Comparison of ENCODE assay signal across 1 cellular context in the genomic region with DNA sequence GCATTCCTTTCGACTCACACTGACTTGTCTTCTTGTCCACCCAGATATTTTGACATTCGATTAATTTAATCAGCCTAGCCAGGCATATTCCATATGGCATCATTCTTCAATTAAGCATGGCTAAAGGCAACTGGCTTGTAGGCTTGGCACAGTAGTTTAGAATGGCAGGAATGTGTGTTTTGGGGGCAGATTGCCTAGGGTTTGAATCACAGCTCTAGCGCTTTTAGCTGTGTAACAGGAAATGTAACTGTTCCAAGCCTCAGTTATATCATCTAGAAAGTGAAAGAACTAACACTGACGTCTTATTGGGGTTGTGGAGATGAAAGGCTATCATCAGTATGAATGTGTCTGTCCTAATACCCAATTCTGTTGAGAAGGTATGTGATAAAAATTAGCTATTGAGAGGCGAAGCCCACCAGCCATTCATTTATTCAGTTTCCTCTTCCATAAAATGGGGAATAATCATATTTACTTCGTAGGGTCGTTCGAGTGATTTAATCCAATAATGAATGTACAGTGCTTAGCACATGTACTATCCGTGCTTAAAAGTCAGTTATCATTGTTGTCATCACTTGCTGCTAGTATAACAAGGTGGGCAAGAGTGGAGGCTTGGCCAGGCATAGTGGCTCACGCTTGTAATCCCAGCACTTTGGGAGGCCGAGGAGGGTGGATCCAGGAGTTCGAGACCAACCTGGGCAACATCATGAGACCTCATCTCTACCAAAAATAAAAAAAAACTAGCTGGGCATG.
A peak's percentile ranks its signal among the peaks of the same experiment; 100 is the strongest.
TF ChIP-seq lines count a peak whose summit lies in the region.

No MANE protein-coding gene starts in this region.

TF ChIP-seq in GM12878, 131 proteins besides CTCF, POLR2A, EP300 and RAD21:
- TF ChIP-seq ETV6 (conservative IDR thresholded peaks at IDR 0.05 in 1 of 2, IDR thresholded peaks at IDR 0.05 in 1 of 2; ENCODE audit: borderline replicate concordance in 1 of 2, low read depth in 1 of 2) (peak in 1 of 2 experiments; percentile 52; a peak in 2 of 4 replicates), RUNX3 (IDR thresholded peaks at IDR 0.05; ENCODE audit: low read length) (0 out of 2 replicates have a peak, but pooled peaks have one; percentile 22), JUNB (IDR thresholded peaks at IDR 0.05) (peak; percentile 52; the same call in 1 of the 2 replicates), ZNF687 (IDR thresholded peaks at IDR 0.05) (no peak), CHD2 (IDR thresholded peaks at IDR 0.05; ENCODE audit: borderline replicate concordance, low read depth, low read length) (no peak), RAD51 (IDR thresholded peaks at IDR 0.05) (no peak), CREM (IDR thresholded peaks at IDR 0.05; ENCODE audit: low read depth) (peak; percentile 31; the same call in 1 of the 2 replicates), WRNIP1 (IDR thresholded peaks at IDR 0.05; ENCODE audit: borderline replicate concordance, low read depth, low read length) (no peak), IRF3 (IDR thresholded peaks at IDR 0.05) (no peak), SUZ12 (IDR thresholded peaks at IDR 0.05; ENCODE audit: unreplicated experiment) (no peak), ZNF274 (IDR thresholded peaks at IDR 0.05; ENCODE audit: insufficient read depth, insufficient read length) (no peak), CREB1 (IDR thresholded peaks at IDR 0.05; ENCODE audit: low read depth) (0 out of 2 replicates have a peak, but pooled peaks have one; percentile 26)
